ENCODE assay signal across 35 cellular contexts in the genomic region with DNA sequence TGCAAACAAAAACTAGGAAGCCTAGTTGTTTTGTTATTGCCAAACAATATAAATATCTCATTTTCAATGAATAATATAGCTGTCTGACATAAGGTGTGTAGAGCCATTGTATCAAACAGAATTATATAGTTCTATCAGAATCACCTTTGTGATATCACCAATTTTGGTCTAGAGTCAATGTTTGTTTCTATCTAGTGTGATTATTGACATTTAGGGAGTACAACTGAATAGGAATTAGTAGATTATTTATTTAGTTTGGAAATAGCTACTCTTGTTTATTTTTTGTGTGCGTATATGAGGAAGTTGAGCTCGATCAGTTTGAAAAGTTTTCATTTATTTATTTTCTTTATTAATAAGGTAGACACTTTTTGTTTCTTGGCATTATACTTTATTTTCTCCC.
"Had no signal": no experiment of that assay in that cellular context is flagged by ENCODE, and none has a peak within 500 bp of the region (broad histone marks: within the 10 kb centered on the region; RNA-seq: fewer than 3 reads in every experiment).

No MANE protein-coding gene starts in this region.

- DNase-seq: Karpas-422, Kasumi-1, MG63, MM.1S, MV-4-11, NCI-H1048, NCI-H1092, NCI-H1092 treated with DMSO at 0.1 percent for 48 hours, NCI-H1105, NCI-H1105 treated with DMSO at 0.1 percent for 48 hours, NCI-H1417, NCI-H1417 treated with DMSO at 0.1 percent for 48 hours, NCI-H1436, NCI-H1436 treated with DMSO at 0.1 percent for 48 hours, NCI-H146, NCI-H1694, NCI-H1694 treated with DMSO at 0.1 percent for 48 hours, NCI-H187, NCI-H187 treated with DMSO at 0.1 percent for 48 hours, NCI-H1930, NCI-H2029, NCI-H2029 treated with DMSO at 0.1 percent for 48 hours, NCI-H2081, NCI-H2081 treated with DMSO at 0.1 percent for 48 hours, NCI-H2107, NCI-H2171, NCI-H2171 treated with DMSO at 0.1 percent for 48 hours, NCI-H2227 treated with DMSO at 0.1 percent for 48 hours, NCI-H226, NCI-H345, NCI-H446, NCI-H446 treated with DMSO at 0.1 percent for 48 hours, NCI-H510A, NCI-H510A treated with DMSO at 0.1 percent for 48 hours had no signal

- H3K4me3 ChIP-seq: MG63 had no signal

- H3K27ac ChIP-seq: KMS-11 had no signal
